1 cellular context compared by ENCODE assay signal in genomic region chr9:35163413-35163812, GRCh38.
TF ChIP-seq lines count a peak whose summit lies in the region.

No MANE protein-coding gene starts in this region.

TF ChIP-seq in endothelial cell of umbilical vein, 7 proteins besides CTCF, POLR2A, EP300 and RAD21:
- no peak for TF ChIP-seq FOS (IDR thresholded peaks at IDR 0.05; ENCODE audit: borderline replicate concordance, insufficient read depth, low read length)
- no peak for TF ChIP-seq MAX (IDR thresholded peaks at IDR 0.05; ENCODE audit: insufficient read depth, insufficient read length)
- no peak for TF ChIP-seq JUN (IDR thresholded peaks at IDR 0.05; ENCODE audit: borderline replicate concordance, insufficient read depth, insufficient read length, low read depth)
- TF ChIP-seq EZH2 (IDR thresholded peaks at IDR 0.05; ENCODE audit: borderline replicate concordance, low read depth, low read length, severe bottlenecking): no peak
- no peak for TF ChIP-seq GATA2 (IDR thresholded peaks at IDR 0.05; ENCODE audit: insufficient read depth, insufficient read length, low read depth, low read length)
- TF ChIP-seq POLR2AphosphoS5 (IDR thresholded peaks at IDR 0.05; ENCODE audit: insufficient read depth, low read depth, low read length): no peak
- no peak for TF ChIP-seq MYC (IDR thresholded peaks at IDR 0.05; ENCODE audit: low read depth, low read length)
